Comparison of ENCODE assay signal across 8 cellular contexts in genomic region chr20:6767536-6768227, GRCh38. TPM values are rescaled to one million over a fixed set of nuclear protein-coding genes. Genes with fewer than 3 reads are reported as not detected.
DNase-seq lines count a peak whose midpoint lies in the region; ATAC-seq and TF ChIP-seq lines count a peak whose summit lies in the region.

Gene BMP2 (plus strand): TSS chr20:6767686. CDS start chr20:6770127, 2,441 bp downstream.

- no peaks in the 10 kb centered on the region for H3K9me3 ChIP-seq in gastrocnemius medialis

- TF ChIP-seq CTCF in cardiac fibroblast (IDR thresholded peaks at IDR 0.05; ENCODE audit: low read depth, low read length), result no peak
- TF ChIP-seq CTCF in gastrocnemius medialis (IDR thresholded peaks at IDR 0.05 in 4 of 5, conservative IDR thresholded peaks at IDR 0.05 in 1 of 5), result no peak

- in situ Hi-C loops in gastrocnemius medialis (cut with MboI; ENCODE audit: low sequenced_read_pairs in 4 of 4), result loop anchor here in 3 of 4 donors (25.0 kb wide), 1 partner anchor 520 kb away; no protein-coding TSS in a partner anchor

- peak; percentile 12 to 26 for TF ChIP-seq POLR2A in gastrocnemius medialis (IDR thresholded peaks at IDR 0.05)

- no peaks in the 10 kb centered on the region for H3K36me3 ChIP-seq in gastrocnemius medialis

- DNase-seq in AG08395 (ENCODE audit: low spot score) (peak; percentile 49), NOMO-1 treated with DMSO at 0.1 percent for 48 hours (lab: John Stamatoyannopoulos, UW; ENCODE audit: unreplicated experiment) (peak; percentile 40), cardiac fibroblast (ENCODE audit: low read depth in 2 of 2) (peak; percentile 60 to 77), islet precursor cell (peak; percentile 83), gastrocnemius medialis (peak in 1 of 2 donors; percentile 25)
- no peak for DNase-seq in effector CD8-positive, alpha-beta T cell (lab: John Stamatoyannopoulos, UW)

- peaks cover 0 to 15% of the 10 kb centered on the region in 2 donors for H3K4me1 ChIP-seq in gastrocnemius medialis

- peaks cover 3 to 16% (median 15%) of the 10 kb centered on the region in 3 donors for H3K27me3 ChIP-seq in gastrocnemius medialis

- H3K27ac ChIP-seq in gastrocnemius medialis, result peak within 1 kb of the TSS; percentile 53 to 71 (median 60)

- intact Hi-C loops in gastrocnemius medialis (cut with DNase I; ENCODE audit: low total_unique reads), result loop anchor here (5.0 to 10.0 kb wide), 3 partner anchors 133 to 1087 kb away; no protein-coding TSS in a partner anchor

- peak within 1 kb of the TSS; percentile 66 to 78 for H3K4me3 ChIP-seq in cardiac fibroblast (replicated peaks in 1 of 2; ENCODE audit: low read depth in 2 of 2, low read length in 2 of 2)
- peak within 1 kb of the TSS; percentile 60 to 75 (median 69) for H3K4me3 ChIP-seq in gastrocnemius medialis

- ATAC-seq in GM18517 (IDR thresholded peaks at IDR 0.05; ENCODE audit: unreplicated experiment) (peak; percentile 43), HG03097 (IDR thresholded peaks at IDR 0.05; ENCODE audit: low FRiP score, unreplicated experiment) (peak; percentile 58), gastrocnemius medialis (peak; percentile 73 to 74)

RNA-seq across cellular contexts. Expression of gene BMP2, which starts in this region (rescaled TPM):
- 1 to 10 TPM; 1.6 to 4.3 (median 2.9) TPM for total RNA-seq in gastrocnemius medialis
